ENCODE assay signal across 13 cellular contexts in the genomic region with DNA sequence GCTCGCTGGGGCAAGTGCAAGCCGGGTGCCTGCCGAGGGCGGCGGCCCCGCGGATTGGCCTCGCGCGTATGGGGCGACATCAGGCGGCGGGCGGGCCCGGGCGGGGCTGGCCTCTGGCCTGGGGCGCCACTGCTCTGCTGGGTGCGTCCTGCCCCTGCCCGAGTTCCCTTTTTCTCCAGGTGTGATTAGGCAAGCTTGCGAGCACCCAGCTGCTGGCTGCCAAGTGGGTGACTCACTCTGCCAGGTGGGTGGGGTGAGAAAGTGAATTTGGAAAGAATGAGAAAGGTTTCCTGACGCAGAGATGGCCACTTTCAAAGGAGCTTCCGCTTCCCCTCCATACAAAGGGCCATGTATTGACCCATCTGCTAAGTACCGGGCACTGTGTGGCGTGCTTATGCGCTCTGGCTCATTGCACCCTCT. TPM values are rescaled to one million over a fixed set of nuclear protein-coding genes. Genes with fewer than 3 reads are reported as not detected.
DNase-seq lines count a peak whose midpoint lies in the region; ATAC-seq, FAIRE-seq and TF ChIP-seq lines count a peak whose summit lies in the region.
"Had no signal": no experiment of that assay in that cellular context is flagged by ENCODE, and none has a peak within 500 bp of the region (broad histone marks: within the 10 kb centered on the region; RNA-seq: fewer than 3 reads in every experiment).

No MANE protein-coding gene starts in this region.

- no peak overlapping the region for H3K4me3 ChIP-seq in K562
- no peak overlapping the region for H3K4me3 ChIP-seq in lower lobe of right lung
- H3K4me3 ChIP-seq in ascending aorta: no peak overlapping the region
- H3K4me3 ChIP-seq: cardiac muscle cell had no signal

- peak overlapping the region in 1 of 2 experiments; percentile 61; a peak in 1 of 4 replicates for H3K9ac ChIP-seq in K562 (ENCODE audit: insufficient read depth in 1 of 2, low read depth in 2 of 2, low read length in 2 of 2)

- TF ChIP-seq CTCF in K562 (IDR thresholded peaks at IDR 0.05 in 2 of 3, conservative IDR thresholded peaks at IDR 0.05 in 1 of 3; ENCODE audit: insufficient read depth in 2 of 3, low read depth in 1 of 3, low read length in 3 of 3): no peak
- TF ChIP-seq CTCF in lower lobe of right lung (IDR thresholded peaks at IDR 0.05): no peak
- TF ChIP-seq CTCF in ascending aorta (IDR thresholded peaks at IDR 0.05): no peak

- intact Hi-C loops in K562 (cut with micrococcal nuclease): no loop called here
- intact Hi-C loops in lower lobe of right lung (cut with DNase I): no loop called here
- intact Hi-C loops in activated T-helper 1 cell treated with anti-CD3 and anti-CD28 coated beads, Interleukin-12 subunit alpha, Interleukin-12 subunit beta, Interleukin-2, Interleukin-4 antibody, amounts not matched to agents 30 ng/mL and 10 ng/mL and 1 ng/mL, durations not matched to agents 14 hours and 24 hours and 36 hours (cut with micrococcal nuclease): no loop called here
- intact Hi-C loops in ascending aorta (cut with DNase I): no loop called here

- ATAC-seq in K562 (peak; percentile 94), lower lobe of right lung (peak; percentile 94 to 96), GM21515 (IDR thresholded peaks at IDR 0.05; ENCODE audit: unreplicated experiment) (no peak)

- POLR2A ChIA-PET in K562 (lab: Yijun Ruan, JAX): no interaction called here

- 6% methylated on average over 8 of the region's 25 CpGs for WGBS in K562 (ENCODE audit: insufficient coverage, low coverage, missing lambda C conversion rate)

- H3K4me1 ChIP-seq in K562 (replicated peaks in 1 of 2; ENCODE audit: control insufficient read depth in 2 of 2, insufficient read depth in 2 of 2, low read length in 2 of 2) (peaks cover 0 to 7% of the 10 kb centered on the region in 2 experiments; a peak in 2 of 5 replicates), lower lobe of right lung (no peaks in the 10 kb centered on the region), ascending aorta (no peaks in the 10 kb centered on the region)

- peak overlapping the region; percentile 49 for H3K4me2 ChIP-seq in K562 (ENCODE audit: insufficient read depth, low read length)

- TF ChIP-seq EP300 in K562 (IDR thresholded peaks at IDR 0.05; ENCODE audit: low read length): no peak

- H3K4me3 Mint-ChIP-seq in activated T-helper 1 cell treated with anti-CD3 and anti-CD28 coated beads, Interleukin-12 subunit alpha, Interleukin-12 subunit beta, Interleukin-2, Interleukin-4 antibody, amounts not matched to agents 30 ng/mL and 10 ng/mL and 1 ng/mL, durations not matched to agents 14 hours and 24 hours and 36 hours: no peak overlapping the region

- no peak overlapping the region for H3K27ac Mint-ChIP-seq in activated T-helper 1 cell treated with anti-CD3 and anti-CD28 coated beads, Interleukin-12 subunit alpha, Interleukin-12 subunit beta, Interleukin-2, Interleukin-4 antibody, amounts not matched to agents 30 ng/mL and 10 ng/mL and 1 ng/mL, durations not matched to agents 14 hours and 24 hours and 36 hours

- H3K36me3 Mint-ChIP-seq in activated T-helper 1 cell treated with anti-CD3 and anti-CD28 coated beads, Interleukin-12 subunit alpha, Interleukin-12 subunit beta, Interleukin-2, Interleukin-4 antibody, amounts not matched to agents 30 ng/mL and 10 ng/mL and 1 ng/mL, durations not matched to agents 14 hours and 24 hours and 36 hours (ENCODE audit: low read depth): no peaks in the 10 kb centered on the region

- H3K27me3 ChIP-seq in K562 (ENCODE audit: control insufficient read depth in 2 of 2, insufficient read depth in 2 of 2, low read length in 2 of 2) (no peaks in the 10 kb centered on the region), lower lobe of right lung (ENCODE audit: low read depth) (no peaks in the 10 kb centered on the region), ascending aorta (no peaks in the 10 kb centered on the region)
- H3K27me3 ChIP-seq: cardiac muscle cell had no signal

- H2AFZ ChIP-seq in K562 (ENCODE audit: low read depth, low read length): peak overlapping the region; percentile 61; the same call in 1 of the 2 replicates

- no peaks in the 10 kb centered on the region for H4K20me1 ChIP-seq in K562 (replicated peaks; ENCODE audit: control insufficient read depth, insufficient read depth, low read length)

- TF ChIP-seq POLR2A in K562 (conservative IDR thresholded peaks at IDR 0.05): no peak

- H3K27me3 Mint-ChIP-seq in activated T-helper 1 cell treated with anti-CD3 and anti-CD28 coated beads, Interleukin-12 subunit alpha, Interleukin-12 subunit beta, Interleukin-2, Interleukin-4 antibody, amounts not matched to agents 30 ng/mL and 10 ng/mL and 1 ng/mL, durations not matched to agents 14 hours and 24 hours and 36 hours (ENCODE audit: insufficient read depth): peaks cover 10% of the 10 kb centered on the region

- no peaks in the 10 kb centered on the region for H3K79me2 ChIP-seq in K562 (ENCODE audit: control insufficient read depth, insufficient read depth, low read length)

- CTCF ChIA-PET in K562 (lab: Yijun Ruan, JAX; ENCODE audit: low intra/inter-chr PET ratio): no interaction called here

- DNase-seq in 8988T (peak; percentile 83), HPDE6-E6E7 (ENCODE audit: extremely low spot score) (peak; percentile 98), K562 (ENCODE audit: extremely low read depth in 1 of 4, low spot score in 3 of 4) (peak; percentile 28 to 51 (median 32)), lower lobe of right lung (peak; percentile 84), activated gamma-delta T cell (lab: John Stamatoyannopoulos, UW) (no peak), ascending aorta (ENCODE audit: low spot score in 2 of 2) (no peak)
- no peak for DNase-seq in activated T-helper 1 cell treated with anti-CD3 and anti-CD28 coated beads, Interleukin-12 subunit alpha, Interleukin-12 subunit beta, Interleukin-2, Interleukin-4 antibody, amounts not matched to agents 30 ng/mL and 10 ng/mL and 1 ng/mL, durations not matched to agents 14 hours and 24 hours and 36 hours (ENCODE audit: low spot score)

- no peaks in the 10 kb centered on the region for H3K36me3 ChIP-seq in K562 (ENCODE audit: control insufficient read depth, insufficient read depth, low read length)
- H3K36me3 ChIP-seq in lower lobe of right lung: no peaks in the 10 kb centered on the region
- H3K36me3 ChIP-seq in ascending aorta: no peaks in the 10 kb centered on the region
- H3K36me3 ChIP-seq: cardiac muscle cell had no signal

- TF ChIP-seq RAD21 in K562 (CRISPR knock-in tag; conservative IDR thresholded peaks at IDR 0.05 in 1 of 2, IDR thresholded peaks at IDR 0.05 in 1 of 2): no peak

- peaks cover 8% of the 10 kb centered on the region for H3K4me1 Mint-ChIP-seq in activated T-helper 1 cell treated with anti-CD3 and anti-CD28 coated beads, Interleukin-12 subunit alpha, Interleukin-12 subunit beta, Interleukin-2, Interleukin-4 antibody, amounts not matched to agents 30 ng/mL and 10 ng/mL and 1 ng/mL, durations not matched to agents 14 hours and 24 hours and 36 hours (ENCODE audit: low read depth)

- no peak overlapping the region for H3K27ac ChIP-seq in K562 (ENCODE audit: extremely low read depth, low read depth, low read length)
- peak overlapping the region; percentile 60 for H3K27ac ChIP-seq in lower lobe of right lung
- H3K27ac ChIP-seq in ascending aorta: no peak overlapping the region
- H3K27ac ChIP-seq: cardiac muscle cell had no signal

- no peaks in the 10 kb centered on the region for H3K9me1 ChIP-seq in K562 (ENCODE audit: control insufficient read depth, insufficient read depth, low read length)

- no peak for FAIRE-seq in K562 (lab: Jason Lieb, UNC)
- FAIRE-seq: G401.6 had no signal

- in situ Hi-C loops in K562 (cut with MboI): no loop called here

- peaks cover 6% of the 10 kb centered on the region for H3K9me3 Mint-ChIP-seq in activated T-helper 1 cell treated with anti-CD3 and anti-CD28 coated beads, Interleukin-12 subunit alpha, Interleukin-12 subunit beta, Interleukin-2, Interleukin-4 antibody, amounts not matched to agents 30 ng/mL and 10 ng/mL and 1 ng/mL, durations not matched to agents 14 hours and 24 hours and 36 hours

- H3K9me3 ChIP-seq in K562 (replicated peaks; ENCODE audit: control insufficient read depth, insufficient read depth, low read depth, low read length) (no peaks in the 10 kb centered on the region), lower lobe of right lung (no peaks in the 10 kb centered on the region), ascending aorta (no peaks in the 10 kb centered on the region)

- no TSS peak for BruUV-seq in K562 (replicated peaks; lab: Mats Ljungman, UMichigan)

RNA-seq across cellular contexts. Expression of gene FGFBP1, which starts 32.5 kb away (rescaled TPM):
- not detected in 2 replicates for total RNA-seq in K562 (2011; cell fraction: chromatin; rRNA removed; ENCODE audit: low replicate concordance)
- not detected in 2 replicates for total RNA-seq in K562 (2011; cell fraction: nucleolus; rRNA removed)
- total RNA-seq in K562 (2011; cell fraction: nucleoplasm; rRNA removed): not detected in 2 replicates
- total RNA-seq in K562 (2014; rRNA removed) (not detected in 2 replicates), K562 (2014; rRNA removed; fragmentation: Illumina TruSeq; extraction: Trizol) (not detected in 2 replicates), K562 (2015; rRNA removed; fragmentation: Illumina TruSeq; extraction: Trizol) (not detected in 2 replicates), K562 (2021) (not detected in 2 replicates), lower lobe of right lung (1.2 TPM), ascending aorta (not detected)
- polyA plus RNA-seq in K562 (2011; rRNA removed) (not detected in 2 replicates), K562 (2014; fragmentation: Illumina TruSeq; extraction: Trizol) (not detected in 2 replicates), K562 (2014; fragmentation: Nextera tagmentation; extraction: Ambion mirVana) (not detected), K562 (2014; rRNA removed) (not detected in 2 replicates)
- polyA plus RNA-seq in K562 (2011; cell fraction: cytosol; rRNA removed): not detected in 2 replicates
- not detected in 2 replicates for polyA plus RNA-seq in K562 (2011; cell fraction: nucleus; rRNA removed)
- not detected in 2 replicates for polyA plus RNA-seq in K562 (2012)
- polyA minus RNA-seq in K562 (2011; rRNA and poly(A)+ RNA removed): not detected in 2 replicates
- not detected in 2 replicates for polyA minus RNA-seq in K562 (2011; cell fraction: cytosol; rRNA and poly(A)+ RNA removed)
- not detected in 2 replicates for polyA minus RNA-seq in K562 (2011; cell fraction: nucleus; rRNA and poly(A)+ RNA removed)
- not detected in 2 replicates for total RNA-seq in activated T-helper 1 cell treated with anti-CD3 and anti-CD28 coated beads, Interleukin-12 subunit alpha, Interleukin-12 subunit beta, Interleukin-2, Interleukin-4 antibody, amounts not matched to agents 30 ng/mL and 10 ng/mL and 1 ng/mL, durations not matched to agents 14 hours and 24 hours and 36 hours
- total RNA-seq: cardiac muscle cell, RPMI7951, urinary bladder had no signal
- polyA plus RNA-seq: cardiac muscle cell, neural cell had no signal

RNA-seq across cellular contexts. Expression of gene FGFBP2, which starts 56.9 kb away (rescaled TPM):
- not detected in 2 replicates for total RNA-seq in K562 (2011; cell fraction: chromatin; rRNA removed; ENCODE audit: low replicate concordance)
- not detected in 2 replicates for total RNA-seq in K562 (2011; cell fraction: nucleolus; rRNA removed)
- total RNA-seq in K562 (2011; cell fraction: nucleoplasm; rRNA removed): not detected in 2 replicates
- total RNA-seq in K562 (2014; rRNA removed) (not detected in 2 replicates), K562 (2014; rRNA removed; fragmentation: Illumina TruSeq; extraction: Trizol) (not detected in 2 replicates), K562 (2015; rRNA removed; fragmentation: Illumina TruSeq; extraction: Trizol) (not detected in 2 replicates), K562 (2021) (not detected in 2 replicates), lower lobe of right lung (5.1 TPM), ascending aorta (not detected)
- polyA plus RNA-seq in K562 (2011; rRNA removed) (not detected in 2 replicates), K562 (2014; fragmentation: Illumina TruSeq; extraction: Trizol) (not detected in 2 replicates), K562 (2014; fragmentation: Nextera tagmentation; extraction: Ambion mirVana) (not detected), K562 (2014; rRNA removed) (not detected in 2 replicates)
- not detected in 2 replicates for polyA plus RNA-seq in K562 (2011; cell fraction: cytosol; rRNA removed)
- polyA plus RNA-seq in K562 (2011; cell fraction: nucleus; rRNA removed): not detected in 2 replicates
- polyA plus RNA-seq in K562 (2012): not detected in 2 replicates
- not detected in 2 replicates for polyA minus RNA-seq in K562 (2011; rRNA and poly(A)+ RNA removed)
- polyA minus RNA-seq in K562 (2011; cell fraction: cytosol; rRNA and poly(A)+ RNA removed): not detected in 2 replicates
- polyA minus RNA-seq in K562 (2011; cell fraction: nucleus; rRNA and poly(A)+ RNA removed): not detected in 2 replicates
- 4.8 and 7.7 TPM in 2 replicates for total RNA-seq in activated T-helper 1 cell treated with anti-CD3 and anti-CD28 coated beads, Interleukin-12 subunit alpha, Interleukin-12 subunit beta, Interleukin-2, Interleukin-4 antibody, amounts not matched to agents 30 ng/mL and 10 ng/mL and 1 ng/mL, durations not matched to agents 14 hours and 24 hours and 36 hours
- total RNA-seq: cardiac muscle cell, RPMI7951 had no signal
- polyA plus RNA-seq: cardiac muscle cell, neural cell had no signal

Comparison
In these comparisons a context has a peak if more than half of its experiments do, and no peak if none do; other contexts are left out.
1. DNase-seq: peak in 8988T (single experiment), HPDE6-E6E7 (single experiment), K562 (4 of 4) and lower lobe of right lung (single experiment); none in activated gamma-delta T cell (single experiment), activated T-helper 1 cell treated with anti-CD3 and anti-CD28 coated beads, Interleukin-12 subunit alpha, Interleukin-12 subunit beta, Interleukin-2, Interleukin-4 antibody, amounts not matched to agents 30 ng/mL and 10 ng/mL and 1 ng/mL, durations not matched to agents 14 hours and 24 hours and 36 hours (single experiment) and ascending aorta (0 of 2).